ENCODE assay signal across 1 cellular context in the genomic region with DNA sequence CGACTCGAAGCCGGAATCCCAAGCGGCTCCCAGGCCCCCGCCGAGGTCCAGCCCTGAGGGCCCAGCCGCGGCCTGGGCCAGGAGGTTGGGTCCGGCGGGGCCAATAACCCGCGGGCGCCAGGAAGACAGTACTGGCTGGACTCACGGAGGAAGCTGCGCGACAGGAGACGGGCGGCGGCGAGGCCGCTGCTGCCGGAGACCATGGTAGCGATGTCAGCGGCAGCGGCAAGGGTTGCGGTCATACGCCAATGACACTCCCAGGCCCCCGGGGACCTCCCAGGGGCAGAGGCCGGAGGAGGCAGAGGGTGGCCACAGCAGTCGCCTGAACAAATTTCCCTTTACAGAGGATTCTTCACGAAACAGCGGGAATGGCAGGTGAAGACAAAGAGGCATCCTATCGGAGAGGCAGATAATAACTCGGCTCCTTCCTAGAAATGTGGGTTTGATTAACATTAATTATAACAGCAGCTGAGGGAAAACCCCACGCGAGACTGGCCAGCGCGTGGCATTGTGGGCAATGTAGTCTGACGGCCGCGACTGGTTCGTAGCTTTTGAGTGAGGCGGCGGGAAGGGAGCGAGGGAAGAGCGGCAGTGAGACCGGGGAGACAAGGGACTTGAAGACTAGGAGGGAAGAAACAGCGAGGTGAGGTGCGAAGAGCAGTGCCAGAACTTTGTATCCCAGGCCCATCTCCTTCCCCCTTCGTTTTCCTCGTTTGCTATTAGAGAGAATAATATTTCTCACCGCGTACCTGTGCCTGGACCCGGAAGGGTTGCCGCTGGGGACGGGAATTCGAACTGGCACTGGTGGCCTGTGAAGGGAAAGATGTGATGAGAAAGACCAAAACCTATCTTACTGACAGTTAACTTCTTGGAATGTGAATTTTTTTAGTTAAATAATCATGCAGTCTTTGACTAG.
A peak's percentile ranks its signal among the peaks of the same experiment; 100 is the strongest.
TF ChIP-seq lines count a peak whose summit lies in the region.

TSS of gene SUCLG1 (minus strand) at position 253 of the 916 bp plus-strand sequence. CDS start at position 242, 11 bp downstream.

TF ChIP-seq in K562, 482 proteins besides CTCF, POLR2A, EP300 and RAD21 (continued from another document and continues in another):
- TF ChIP-seq TOE1 (IDR thresholded peaks at IDR 0.05; ENCODE audit: borderline replicate concordance), result peak; percentile 94
- TF ChIP-seq TOE1 (CRISPR knock-in tag; IDR thresholded peaks at IDR 0.05; ENCODE audit: borderline replicate concordance, low read depth), result no peak
- TF ChIP-seq, protein P1, sequence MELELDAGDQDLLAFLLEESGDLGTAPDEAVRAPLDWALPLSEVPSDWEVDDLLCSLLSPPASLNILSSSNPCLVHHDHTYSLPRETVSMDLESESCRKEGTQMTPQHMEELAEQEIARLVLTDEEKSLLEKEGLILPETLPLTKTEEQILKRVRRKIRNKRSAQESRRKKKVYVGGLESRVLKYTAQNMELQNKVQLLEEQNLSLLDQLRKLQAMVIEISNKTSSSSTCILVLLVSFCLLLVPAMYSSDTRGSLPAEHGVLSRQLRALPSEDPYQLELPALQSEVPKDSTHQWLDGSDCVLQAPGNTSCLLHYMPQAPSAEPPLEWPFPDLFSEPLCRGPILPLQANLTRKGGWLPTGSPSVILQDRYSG (tag; conservative IDR thresholded peaks at IDR 0.05; ENCODE audit: low read depth), result peak; percentile 64; the same call in 1 of the 2 replicates
- peak; percentile 93 for TF ChIP-seq MTA1 (IDR thresholded peaks at IDR 0.05; ENCODE audit: borderline replicate concordance)
- TF ChIP-seq ZSCAN29 (IDR thresholded peaks at IDR 0.05), result no peak
- TF ChIP-seq, protein P2, sequence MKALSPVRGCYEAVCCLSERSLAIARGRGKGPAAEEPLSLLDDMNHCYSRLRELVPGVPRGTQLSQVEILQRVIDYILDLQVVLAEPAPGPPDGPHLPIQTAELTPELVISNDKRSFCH (CRISPR knock-in tag; IDR thresholded peaks at IDR 0.05), result no peak
- TF ChIP-seq, protein P2 (tag; IDR thresholded peaks at IDR 0.05), result peak; percentile 38; the same call in 1 of the 2 replicates
- TF ChIP-seq NFIC (IDR thresholded peaks at IDR 0.05), result peak; percentile 29
- TF ChIP-seq TGIF2 (CRISPR knock-in tag; IDR thresholded peaks at IDR 0.05), result 0 out of 2 replicates have a peak, but pooled peaks have one; percentile 10
- TF ChIP-seq FOSL1 (tag; conservative IDR thresholded peaks at IDR 0.05), result peak; percentile 55
- TF ChIP-seq ZBTB1 (CRISPR knock-in tag; IDR thresholded peaks at IDR 0.05; ENCODE audit: borderline replicate concordance, low read depth), result peak; percentile 27; the same call in 1 of the 2 replicates
- peak in 2 of 3 experiments; percentile 46 to 70 for TF ChIP-seq YY1 (IDR thresholded peaks at IDR 0.05; ENCODE audit: borderline replicate concordance in 1 of 3, control insufficient read depth in 1 of 3, extremely low read depth in 1 of 3, insufficient read depth in 3 of 3, insufficient read length in 1 of 3, insufficient replicate concordance in 2 of 3, low read depth in 1 of 3, low read length in 2 of 3)
- TF ChIP-seq TEAD1 (CRISPR knock-in tag; IDR thresholded peaks at IDR 0.05), result peak in 1 of 2 experiments; percentile 16; a peak in 1 of 4 replicates
- TF ChIP-seq RB1 (IDR thresholded peaks at IDR 0.05; ENCODE audit: low read depth), result 0 out of 2 replicates have a peak, but pooled peaks have one; percentile 13
- TF ChIP-seq L3MBTL2 (IDR thresholded peaks at IDR 0.05), result peak; percentile 94
- TF ChIP-seq, protein P3, sequence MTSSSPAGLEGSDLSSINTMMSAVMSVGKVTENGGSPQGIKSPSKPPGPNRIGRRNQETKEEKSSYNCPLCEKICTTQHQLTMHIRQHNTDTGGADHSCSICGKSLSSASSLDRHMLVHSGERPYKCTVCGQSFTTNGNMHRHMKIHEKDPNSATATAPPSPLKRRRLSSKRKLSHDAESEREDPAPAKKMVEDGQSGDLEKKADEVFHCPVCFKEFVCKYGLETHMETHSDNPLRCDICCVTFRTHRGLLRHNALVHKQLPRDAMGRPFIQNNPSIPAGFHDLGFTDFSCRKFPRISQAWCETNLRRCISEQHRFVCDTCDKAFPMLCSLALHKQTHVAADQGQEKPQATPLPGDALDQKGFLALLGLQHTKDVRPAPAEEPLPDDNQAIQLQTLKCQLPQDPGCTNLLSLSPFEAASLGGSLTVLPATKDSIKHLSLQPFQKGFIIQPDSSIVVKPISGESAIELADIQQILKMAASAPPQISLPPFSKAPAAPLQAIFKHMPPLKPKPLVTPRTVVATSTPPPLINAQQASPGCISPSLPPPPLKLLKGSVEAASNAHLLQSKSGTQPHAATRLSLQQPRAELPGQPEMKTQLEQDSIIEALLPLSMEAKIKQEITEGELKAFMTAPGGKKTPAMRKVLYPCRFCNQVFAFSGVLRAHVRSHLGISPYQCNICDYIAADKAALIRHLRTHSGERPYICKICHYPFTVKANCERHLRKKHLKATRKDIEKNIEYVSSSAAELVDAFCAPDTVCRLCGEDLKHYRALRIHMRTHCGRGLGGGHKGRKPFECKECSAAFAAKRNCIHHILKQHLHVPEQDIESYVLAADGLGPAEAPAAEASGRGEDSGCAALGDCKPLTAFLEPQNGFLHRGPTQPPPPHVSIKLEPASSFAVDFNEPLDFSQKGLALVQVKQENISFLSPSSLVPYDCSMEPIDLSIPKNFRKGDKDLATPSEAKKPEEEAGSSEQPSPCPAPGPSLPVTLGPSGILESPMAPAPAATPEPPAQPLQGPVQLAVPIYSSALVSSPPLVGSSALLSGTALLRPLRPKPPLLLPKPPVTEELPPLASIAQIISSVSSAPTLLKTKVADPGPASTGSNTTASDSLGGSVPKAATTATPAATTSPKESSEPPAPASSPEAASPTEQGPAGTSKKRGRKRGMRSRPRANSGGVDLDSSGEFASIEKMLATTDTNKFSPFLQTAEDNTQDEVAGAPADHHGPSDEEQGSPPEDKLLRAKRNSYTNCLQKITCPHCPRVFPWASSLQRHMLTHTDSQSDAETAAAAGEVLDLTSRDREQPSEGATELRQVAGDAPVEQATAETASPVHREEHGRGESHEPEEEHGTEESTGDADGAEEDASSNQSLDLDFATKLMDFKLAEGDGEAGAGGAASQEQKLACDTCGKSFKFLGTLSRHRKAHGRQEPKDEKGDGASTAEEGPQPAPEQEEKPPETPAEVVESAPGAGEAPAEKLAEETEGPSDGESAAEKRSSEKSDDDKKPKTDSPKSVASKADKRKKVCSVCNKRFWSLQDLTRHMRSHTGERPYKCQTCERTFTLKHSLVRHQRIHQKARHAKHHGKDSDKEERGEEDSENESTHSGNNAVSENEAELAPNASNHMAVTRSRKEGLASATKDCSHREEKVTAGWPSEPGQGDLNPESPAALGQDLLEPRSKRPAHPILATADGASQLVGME (CRISPR knock-in tag; IDR thresholded peaks at IDR 0.05), result 0 out of 2 replicates have a peak, but pooled peaks have one; percentile 14
- peak in 1 of 2 experiments; percentile 24; a peak in 1 of 3 replicates for TF ChIP-seq CBX3 (IDR thresholded peaks at IDR 0.05; ENCODE audit: borderline replicate concordance in 1 of 2, low read length in 2 of 2)
- peak; percentile 48; the same call in 1 of the 2 replicates for TF ChIP-seq ETV1 (tag; conservative IDR thresholded peaks at IDR 0.05; ENCODE audit: low read depth)
- peak; percentile 50; the same call in 1 of the 2 replicates for TF ChIP-seq VEZF1 (CRISPR knock-in tag; IDR thresholded peaks at IDR 0.05)
- peak; percentile 87 for TF ChIP-seq SUPT5H (IDR thresholded peaks at IDR 0.05)
- peak; percentile 52 for TF ChIP-seq PRDM10 (IDR thresholded peaks at IDR 0.05; ENCODE audit: partially characterized antibody)
- peak; percentile 92 for TF ChIP-seq ATF7 (IDR thresholded peaks at IDR 0.05)
- TF ChIP-seq DIDO1 (tag; IDR thresholded peaks at IDR 0.05; ENCODE audit: low read depth), result peak; percentile 85
- peak; percentile 65 for TF ChIP-seq NFRKB (IDR thresholded peaks at IDR 0.05; ENCODE audit: low read depth)
- TF ChIP-seq GABPA (tag; conservative IDR thresholded peaks at IDR 0.05; ENCODE audit: low read depth), result peak; percentile 50; the same call in 1 of the 2 replicates
- peak; percentile 20; the same call in 1 of the 2 replicates for TF ChIP-seq ZNF511 (CRISPR knock-in tag; IDR thresholded peaks at IDR 0.05)
- peak; percentile 44 for TF ChIP-seq MYC (IDR thresholded peaks at IDR 0.05; ENCODE audit: low read depth, low read length)
- TF ChIP-seq MYC (CRISPR knock-in tag; IDR thresholded peaks at IDR 0.05; ENCODE audit: borderline replicate concordance, low read depth), result no peak; the same call in 1 of the 2 replicates
- no peak for TF ChIP-seq ZKSCAN3 (CRISPR knock-in tag; IDR thresholded peaks at IDR 0.05)
- peak; percentile 32 for TF ChIP-seq PCBP1 (IDR thresholded peaks at IDR 0.05; ENCODE audit: low read depth, low read length, poor library complexity, severe bottlenecking)
- no peak for TF ChIP-seq ZNF695 (CRISPR knock-in tag; IDR thresholded peaks at IDR 0.05)
- TF ChIP-seq HDAC3 (IDR thresholded peaks at IDR 0.05; ENCODE audit: borderline replicate concordance, partially characterized antibody), result peak; percentile 38
- no peak for TF ChIP-seq ZBTB8A (IDR thresholded peaks at IDR 0.05; ENCODE audit: partially characterized antibody)
- TF ChIP-seq PKNOX1 (IDR thresholded peaks at IDR 0.05), result peak; percentile 27; the same call in 1 of the 2 replicates
- peak; percentile 56; the same call in 1 of the 2 replicates for TF ChIP-seq POLR2AphosphoS5 (IDR thresholded peaks at IDR 0.05; ENCODE audit: control insufficient read depth, insufficient read depth, low read depth, low read length)
- TF ChIP-seq ADNP (tag; IDR thresholded peaks at IDR 0.05), result no peak
- peak; percentile 81; the same call in 1 of the 2 replicates for TF ChIP-seq SAFB (IDR thresholded peaks at IDR 0.05; ENCODE audit: borderline replicate concordance, low read depth, low read length)
- TF ChIP-seq ARNT (IDR thresholded peaks at IDR 0.05), result peak; percentile 17 to 60; a peak in 2 of 4 replicates
- peak; percentile 52 to 62; a peak in 3 of 4 replicates for TF ChIP-seq NRF1 (conservative IDR thresholded peaks at IDR 0.05 in 1 of 2, IDR thresholded peaks at IDR 0.05 in 1 of 2)
- 0 out of 2 replicates have a peak, but pooled peaks have one; percentile 30 for TF ChIP-seq TAL1 (IDR thresholded peaks at IDR 0.05)
- peak; percentile 66 for TF ChIP-seq ZNF766 (CRISPR knock-in tag; conservative IDR thresholded peaks at IDR 0.05)
- TF ChIP-seq ZNF316 (IDR thresholded peaks at IDR 0.05), result no peak
- TF ChIP-seq MAZ (CRISPR knock-in tag; conservative IDR thresholded peaks at IDR 0.05 in 1 of 2, IDR thresholded peaks at IDR 0.05 in 1 of 2), result peak; percentile 67 to 81
- TF ChIP-seq POLR2H (tag; IDR thresholded peaks at IDR 0.05; ENCODE audit: low read depth), result peak; percentile 56; the same call in 1 of the 2 replicates
- TF ChIP-seq BACH1 (tag; IDR thresholded peaks at IDR 0.05), result 0 out of 2 replicates have a peak, but pooled peaks have one; percentile 18
- TF ChIP-seq NR4A1 (CRISPR knock-in tag; IDR thresholded peaks at IDR 0.05), result no peak
- peak; percentile 64; the same call in 1 of the 2 replicates for TF ChIP-seq NR4A1 (tag; IDR thresholded peaks at IDR 0.05)
- peak; percentile 77; the same call in 1 of the 2 replicates for TF ChIP-seq LCOR (CRISPR knock-in tag; IDR thresholded peaks at IDR 0.05)
- no peak for TF ChIP-seq MTA2 (IDR thresholded peaks at IDR 0.05; ENCODE audit: low read depth)
